ENCODE assay signal across 1 cellular context in the genomic region with DNA sequence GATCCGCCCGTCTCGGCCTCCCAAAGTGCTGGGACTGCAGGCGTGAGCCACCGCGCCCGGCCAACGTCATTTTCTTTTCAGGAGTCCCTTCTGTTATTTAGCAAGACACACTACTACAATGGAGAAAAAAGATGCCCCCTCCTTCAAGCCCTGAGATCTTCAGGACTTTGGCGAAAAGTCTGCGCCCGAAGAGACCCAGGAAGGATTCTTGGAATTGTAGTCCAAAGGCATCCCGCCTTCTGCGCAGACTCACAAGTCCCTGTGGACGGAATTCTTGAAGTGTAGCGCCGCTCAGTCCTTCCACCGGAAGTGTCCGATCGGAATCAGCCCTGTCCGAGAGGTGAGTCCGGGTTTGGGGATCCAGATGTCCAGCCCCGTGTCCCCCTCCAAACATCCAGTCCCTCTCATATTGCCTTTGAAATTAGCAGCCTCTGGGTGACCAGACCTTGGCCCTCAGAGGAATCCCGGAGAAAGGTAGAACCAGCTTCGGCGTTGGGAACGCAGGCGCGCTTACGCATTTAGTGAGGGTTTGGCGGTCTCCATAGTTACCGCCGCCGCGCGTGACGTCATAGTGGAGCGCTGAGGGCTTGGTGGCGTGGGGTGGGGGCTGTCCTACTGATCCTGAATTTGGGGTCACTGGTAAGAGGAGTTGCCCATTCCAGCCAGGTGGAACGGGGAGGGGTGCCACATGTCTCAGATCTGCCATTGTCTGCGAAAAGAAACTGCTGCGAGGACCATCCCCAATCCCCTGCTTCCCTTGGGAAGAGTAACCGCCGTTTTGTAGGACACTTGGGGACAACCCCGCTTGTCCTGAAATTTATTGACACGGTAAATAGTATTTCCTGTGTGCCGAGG.
A peak's percentile ranks its signal among the peaks of the same experiment; 100 is the strongest.
TF ChIP-seq lines count a peak whose summit lies in the region.

No MANE protein-coding gene starts in this region.

TF ChIP-seq in K562, 482 proteins besides CTCF, POLR2A, EP300 and RAD21 (continued from another document and continues in another):
- TF ChIP-seq, protein P1, sequence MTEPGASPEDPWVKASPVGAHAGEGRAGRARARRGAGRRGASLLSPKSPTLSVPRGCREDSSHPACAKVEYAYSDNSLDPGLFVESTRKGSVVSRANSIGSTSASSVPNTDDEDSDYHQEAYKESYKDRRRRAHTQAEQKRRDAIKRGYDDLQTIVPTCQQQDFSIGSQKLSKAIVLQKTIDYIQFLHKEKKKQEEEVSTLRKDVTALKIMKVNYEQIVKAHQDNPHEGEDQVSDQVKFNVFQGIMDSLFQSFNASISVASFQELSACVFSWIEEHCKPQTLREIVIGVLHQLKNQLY (CRISPR knock-in tag; conservative IDR thresholded peaks at IDR 0.05), result 0 out of 4 replicates have a peak, but pooled peaks of 1 of the 2 experiments have one; percentile 6
- TF ChIP-seq ESRRB (CRISPR knock-in tag; IDR thresholded peaks at IDR 0.05; ENCODE audit: borderline replicate concordance), result no peak
- peak; percentile 90 for TF ChIP-seq ATF1 (CRISPR knock-in tag; IDR thresholded peaks at IDR 0.05)
- peak; percentile 100 for TF ChIP-seq ATF1 (tag; IDR thresholded peaks at IDR 0.05)
- no peak for TF ChIP-seq ZNF165 (CRISPR knock-in tag; IDR thresholded peaks at IDR 0.05; ENCODE audit: borderline replicate concordance)
- TF ChIP-seq CAMTA2 (CRISPR knock-in tag; conservative IDR thresholded peaks at IDR 0.05), result no peak
- TF ChIP-seq CHCHD3 (CRISPR knock-in tag; IDR thresholded peaks at IDR 0.05), result no peak
- 0 out of 2 replicates have a peak, but pooled peaks have one; percentile 13 for TF ChIP-seq SMARCA4 (IDR thresholded peaks at IDR 0.05)
- TF ChIP-seq FIP1L1 (IDR thresholded peaks at IDR 0.05; ENCODE audit: low read depth, low read length, poor library complexity, severe bottlenecking), result no peak
- peak; percentile 57 for TF ChIP-seq MEF2A (IDR thresholded peaks at IDR 0.05; ENCODE audit: control insufficient read depth, low read depth, low read length)
- TF ChIP-seq, protein P2, sequence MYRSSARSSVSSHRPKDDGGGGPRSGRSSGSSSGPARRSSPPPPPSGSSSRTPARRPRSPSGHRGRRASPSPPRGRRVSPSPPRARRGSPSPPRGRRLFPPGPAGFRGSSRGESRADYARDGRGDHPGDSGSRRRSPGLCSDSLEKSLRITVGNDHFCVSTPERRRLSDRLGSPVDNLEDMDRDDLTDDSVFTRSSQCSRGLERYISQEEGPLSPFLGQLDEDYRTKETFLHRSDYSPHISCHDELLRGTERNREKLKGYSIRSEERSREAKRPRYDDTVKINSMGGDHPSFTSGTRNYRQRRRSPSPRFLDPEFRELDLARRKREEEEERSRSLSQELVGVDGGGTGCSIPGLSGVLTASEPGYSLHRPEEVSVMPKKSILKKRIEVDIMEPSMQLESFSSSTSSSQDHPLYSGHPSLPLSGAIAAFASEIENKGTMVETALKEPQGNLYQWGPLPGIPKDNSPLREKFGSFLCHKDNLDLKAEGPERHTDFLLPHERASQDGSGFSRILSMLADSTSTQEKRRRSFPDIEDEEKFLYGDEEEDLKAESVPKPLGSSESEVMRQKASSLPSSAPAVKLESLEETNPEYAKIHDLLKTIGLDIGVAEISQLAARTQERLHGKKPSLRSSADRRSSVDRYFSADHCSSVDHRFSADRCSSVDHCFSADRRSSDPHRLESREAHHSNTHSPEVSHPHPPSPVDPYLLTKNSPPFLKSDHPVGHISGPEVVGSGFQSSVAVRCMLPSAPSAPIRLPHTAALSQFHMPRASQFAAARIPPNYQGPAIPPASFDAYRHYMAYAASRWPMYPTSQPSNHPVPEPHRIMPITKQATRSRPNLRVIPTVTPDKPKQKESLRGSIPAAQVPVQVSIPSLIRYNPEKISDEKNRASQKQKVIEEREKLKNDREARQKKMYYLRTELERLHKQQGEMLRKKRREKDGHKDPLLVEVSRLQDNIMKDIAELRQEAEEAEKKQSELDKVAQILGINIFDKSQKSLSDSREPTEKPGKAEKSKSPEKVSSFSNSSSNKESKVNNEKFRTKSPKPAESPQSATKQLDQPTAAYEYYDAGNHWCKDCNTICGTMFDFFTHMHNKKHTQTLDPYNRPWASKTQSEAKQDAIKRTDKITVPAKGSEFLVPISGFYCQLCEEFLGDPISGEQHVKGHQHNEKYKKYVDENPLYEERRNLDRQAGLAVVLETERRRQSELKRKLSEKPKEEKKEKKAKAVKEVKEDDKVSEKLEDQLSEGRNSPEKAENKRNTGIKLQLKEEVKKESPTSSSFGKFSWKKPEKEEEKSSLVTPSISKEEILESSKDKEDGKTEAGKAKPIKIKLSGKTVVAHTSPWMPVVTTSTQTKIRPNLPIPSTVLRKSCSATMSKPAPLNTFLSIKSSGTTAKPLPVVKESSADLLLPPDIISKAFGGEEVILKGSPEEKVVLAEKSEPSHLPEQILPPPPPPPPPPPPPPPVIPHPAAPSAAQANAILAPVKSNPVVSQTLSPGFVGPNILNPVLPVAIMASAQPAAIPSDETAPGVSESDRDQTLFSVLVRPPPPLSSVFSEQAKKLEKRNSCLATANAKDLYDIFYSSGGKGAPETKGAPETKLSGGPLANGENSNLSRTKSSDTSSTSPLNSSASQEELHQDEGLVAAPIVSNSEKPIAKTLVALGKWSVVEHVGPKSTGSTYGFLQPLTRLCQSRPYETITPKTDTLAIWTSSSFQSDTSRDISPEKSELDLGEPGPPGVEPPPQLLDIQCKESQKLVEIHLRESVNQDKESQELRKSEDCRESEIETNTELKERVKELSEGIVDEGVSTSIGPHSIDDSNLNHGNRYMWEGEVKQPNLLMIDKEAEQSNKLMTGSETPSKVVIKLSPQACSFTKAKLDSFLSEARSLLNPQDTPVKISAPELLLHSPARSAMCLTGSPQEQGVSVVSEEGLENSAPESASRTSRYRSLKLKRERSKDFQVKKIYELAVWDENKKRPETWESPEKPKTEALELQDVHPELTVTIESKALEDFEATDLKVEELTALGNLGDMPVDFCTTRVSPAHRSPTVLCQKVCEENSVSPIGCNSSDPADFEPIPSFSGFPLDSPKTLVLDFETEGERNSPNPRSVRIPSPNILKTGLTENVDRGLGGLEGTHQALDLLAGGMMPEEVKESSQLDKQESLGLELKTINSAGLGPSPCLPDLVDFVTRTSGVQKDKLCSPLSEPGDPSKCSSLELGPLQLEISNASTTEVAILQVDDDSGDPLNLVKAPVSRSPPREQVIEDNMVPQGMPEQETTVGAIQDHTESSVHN (IDR thresholded peaks at IDR 0.05; ENCODE audit: borderline replicate concordance in 1 of 2, low read depth in 1 of 2), result 0 out of 4 replicates have a peak, but pooled peaks of 1 of the 2 experiments have one; percentile 42
- TF ChIP-seq TEAD1 (CRISPR knock-in tag; IDR thresholded peaks at IDR 0.05), result peak; percentile 71 to 83; a peak in 3 of 4 replicates
- no peak for TF ChIP-seq SAFB (IDR thresholded peaks at IDR 0.05; ENCODE audit: borderline replicate concordance, low read depth, low read length)
- TF ChIP-seq, protein P3, sequence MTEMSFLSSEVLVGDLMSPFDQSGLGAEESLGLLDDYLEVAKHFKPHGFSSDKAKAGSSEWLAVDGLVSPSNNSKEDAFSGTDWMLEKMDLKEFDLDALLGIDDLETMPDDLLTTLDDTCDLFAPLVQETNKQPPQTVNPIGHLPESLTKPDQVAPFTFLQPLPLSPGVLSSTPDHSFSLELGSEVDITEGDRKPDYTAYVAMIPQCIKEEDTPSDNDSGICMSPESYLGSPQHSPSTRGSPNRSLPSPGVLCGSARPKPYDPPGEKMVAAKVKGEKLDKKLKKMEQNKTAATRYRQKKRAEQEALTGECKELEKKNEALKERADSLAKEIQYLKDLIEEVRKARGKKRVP (CRISPR knock-in tag; IDR thresholded peaks at IDR 0.05), result peak; percentile 35; the same call in 1 of the 2 replicates
- TF ChIP-seq NR2F6 (CRISPR knock-in tag; IDR thresholded peaks at IDR 0.05), result peak; percentile 71; the same call in 1 of the 2 replicates
- TF ChIP-seq KDM2B (CRISPR knock-in tag; IDR thresholded peaks at IDR 0.05), result 0 out of 2 replicates have a peak, but pooled peaks have one; percentile 28
- TF ChIP-seq NR1H2 (CRISPR knock-in tag; IDR thresholded peaks at IDR 0.05), result no peak
- peak; percentile 68 for TF ChIP-seq ASH1L (IDR thresholded peaks at IDR 0.05; ENCODE audit: borderline replicate concordance, low read depth, partially characterized antibody)
- TF ChIP-seq ZNF436 (CRISPR knock-in tag; IDR thresholded peaks at IDR 0.05), result no peak
- TF ChIP-seq HMG20A (CRISPR knock-in tag; conservative IDR thresholded peaks at IDR 0.05), result no peak
- peak; percentile 27 for TF ChIP-seq POLR2B (IDR thresholded peaks at IDR 0.05; ENCODE audit: low read depth, partially characterized antibody)
- TF ChIP-seq MAFG (tag; conservative IDR thresholded peaks at IDR 0.05), result no peak
- TF ChIP-seq SAFB2 (IDR thresholded peaks at IDR 0.05; ENCODE audit: borderline replicate concordance, low read depth, low read length, severe bottlenecking), result no peak
- TF ChIP-seq WHSC1 (IDR thresholded peaks at IDR 0.05; ENCODE audit: low read length), result no peak
- TF ChIP-seq NR3C1 (CRISPR knock-in tag; IDR thresholded peaks at IDR 0.05), result no peak
- TF ChIP-seq ZNF316 (IDR thresholded peaks at IDR 0.05), result no peak
- peak; percentile 86 for TF ChIP-seq NFRKB (IDR thresholded peaks at IDR 0.05; ENCODE audit: low read depth)
- peak; percentile 83 for TF ChIP-seq MEF2D (tag; conservative IDR thresholded peaks at IDR 0.05; ENCODE audit: low read depth)
- no peak for TF ChIP-seq NCOA2 (IDR thresholded peaks at IDR 0.05; ENCODE audit: partially characterized antibody in 2 of 2)
- TF ChIP-seq NFIC (IDR thresholded peaks at IDR 0.05), result peak; percentile 60
- TF ChIP-seq, protein P4, sequence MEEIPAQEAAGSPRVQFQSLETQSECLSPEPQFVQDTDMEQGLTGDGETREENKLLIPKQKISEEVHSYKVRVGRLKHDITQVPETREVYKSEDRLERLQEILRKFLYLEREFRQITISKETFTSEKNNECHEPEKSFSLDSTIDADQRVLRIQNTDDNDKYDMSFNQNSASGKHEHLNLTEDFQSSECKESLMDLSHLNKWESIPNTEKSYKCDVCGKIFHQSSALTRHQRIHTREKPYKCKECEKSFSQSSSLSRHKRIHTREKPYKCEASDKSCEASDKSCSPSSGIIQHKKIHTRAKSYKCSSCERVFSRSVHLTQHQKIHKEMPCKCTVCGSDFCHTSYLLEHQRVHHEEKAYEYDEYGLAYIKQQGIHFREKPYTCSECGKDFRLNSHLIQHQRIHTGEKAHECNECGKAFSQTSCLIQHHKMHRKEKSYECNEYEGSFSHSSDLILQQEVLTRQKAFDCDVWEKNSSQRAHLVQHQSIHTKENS (CRISPR knock-in tag; IDR thresholded peaks at IDR 0.05), result no peak
- TF ChIP-seq, protein P5, sequence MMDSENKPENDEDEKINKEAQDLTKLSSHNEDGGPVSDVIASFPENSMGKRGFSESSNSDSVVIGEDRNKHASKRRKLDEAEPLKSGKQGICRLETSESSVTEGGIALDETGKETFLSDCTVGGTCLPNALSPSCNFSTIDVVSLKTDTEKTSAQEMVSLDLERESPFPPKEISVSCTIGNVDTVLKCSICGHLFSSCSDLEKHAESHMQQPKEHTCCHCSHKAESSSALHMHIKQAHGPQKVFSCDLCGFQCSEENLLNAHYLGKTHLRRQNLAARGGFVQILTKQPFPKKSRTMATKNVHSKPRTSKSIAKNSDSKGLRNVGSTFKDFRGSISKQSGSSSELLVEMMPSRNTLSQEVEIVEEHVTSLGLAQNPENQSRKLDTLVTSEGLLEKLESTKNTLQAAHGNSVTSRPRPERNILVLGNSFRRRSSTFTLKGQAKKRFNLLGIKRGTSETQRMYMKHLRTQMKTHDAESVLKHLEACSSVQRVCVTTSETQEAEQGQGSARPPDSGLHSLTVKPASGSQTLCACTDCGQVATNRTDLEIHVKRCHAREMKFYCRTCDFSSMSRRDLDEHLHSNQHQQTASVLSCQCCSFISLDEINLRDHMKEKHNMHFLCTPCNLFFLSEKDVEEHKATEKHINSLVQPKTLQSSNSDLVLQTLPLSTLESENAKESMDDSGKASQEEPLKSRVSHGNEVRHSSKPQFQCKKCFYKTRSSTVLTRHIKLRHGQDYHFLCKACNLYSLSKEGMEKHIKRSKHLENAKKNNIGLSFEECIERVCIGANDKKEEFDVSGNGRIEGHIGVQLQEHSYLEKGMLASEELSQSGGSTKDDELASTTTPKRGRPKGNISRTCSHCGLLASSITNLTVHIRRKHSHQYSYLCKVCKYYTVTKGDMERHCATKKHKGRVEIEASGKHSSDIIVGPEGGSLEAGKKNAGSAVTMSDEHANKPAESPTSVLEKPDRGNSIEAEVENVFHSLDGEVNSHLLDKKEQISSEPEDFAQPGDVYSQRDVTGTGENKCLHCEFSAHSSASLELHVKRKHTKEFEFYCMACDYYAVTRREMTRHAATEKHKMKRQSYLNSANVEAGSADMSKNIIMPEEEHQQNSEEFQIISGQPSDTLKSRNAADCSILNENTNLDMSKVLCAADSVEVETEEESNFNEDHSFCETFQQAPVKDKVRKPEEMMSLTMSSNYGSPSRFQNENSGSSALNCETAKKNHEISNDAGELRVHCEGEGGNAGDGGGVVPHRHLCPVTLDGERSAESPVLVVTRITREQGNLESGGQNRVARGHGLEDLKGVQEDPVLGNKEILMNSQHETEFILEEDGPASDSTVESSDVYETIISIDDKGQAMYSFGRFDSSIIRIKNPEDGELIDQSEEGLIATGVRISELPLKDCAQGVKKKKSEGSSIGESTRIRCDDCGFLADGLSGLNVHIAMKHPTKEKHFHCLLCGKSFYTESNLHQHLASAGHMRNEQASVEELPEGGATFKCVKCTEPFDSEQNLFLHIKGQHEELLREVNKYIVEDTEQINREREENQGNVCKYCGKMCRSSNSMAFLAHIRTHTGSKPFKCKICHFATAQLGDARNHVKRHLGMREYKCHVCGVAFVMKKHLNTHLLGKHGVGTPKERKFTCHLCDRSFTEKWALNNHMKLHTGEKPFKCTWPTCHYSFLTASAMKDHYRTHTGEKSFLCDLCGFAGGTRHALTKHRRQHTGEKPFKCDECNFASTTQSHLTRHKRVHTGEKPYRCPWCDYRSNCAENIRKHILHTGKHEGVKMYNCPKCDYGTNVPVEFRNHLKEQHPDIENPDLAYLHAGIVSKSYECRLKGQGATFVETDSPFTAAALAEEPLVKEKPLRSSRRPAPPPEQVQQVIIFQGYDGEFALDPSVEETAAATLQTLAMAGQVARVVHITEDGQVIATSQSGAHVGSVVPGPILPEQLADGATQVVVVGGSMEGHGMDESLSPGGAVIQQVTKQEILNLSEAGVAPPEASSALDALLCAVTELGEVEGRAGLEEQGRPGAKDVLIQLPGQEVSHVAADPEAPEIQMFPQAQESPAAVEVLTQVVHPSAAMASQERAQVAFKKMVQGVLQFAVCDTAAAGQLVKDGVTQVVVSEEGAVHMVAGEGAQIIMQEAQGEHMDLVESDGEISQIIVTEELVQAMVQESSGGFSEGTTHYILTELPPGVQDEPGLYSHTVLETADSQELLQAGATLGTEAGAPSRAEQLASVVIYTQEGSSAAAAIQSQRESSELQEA (IDR thresholded peaks at IDR 0.05; ENCODE audit: low read depth), result no peak
- TF ChIP-seq ZNF23 (CRISPR knock-in tag; IDR thresholded peaks at IDR 0.05), result no peak
- no peak for TF ChIP-seq RBM22 (IDR thresholded peaks at IDR 0.05; ENCODE audit: low read depth, low read length, poor library complexity, severe bottlenecking)
- peak; percentile 98; the same call in 1 of the 2 replicates for TF ChIP-seq KAT7 (CRISPR knock-in tag; IDR thresholded peaks at IDR 0.05; ENCODE audit: borderline replicate concordance)
- no peak; the same call in 1 of the 2 replicates for TF ChIP-seq LCOR (CRISPR knock-in tag; IDR thresholded peaks at IDR 0.05)
- peak; percentile 88 for TF ChIP-seq RBBP5 (IDR thresholded peaks at IDR 0.05; ENCODE audit: borderline replicate concordance, insufficient read depth, low read length, poor library complexity, severe bottlenecking)
